Comparison of ENCODE assay signal across 29 cellular contexts in the genomic region with DNA sequence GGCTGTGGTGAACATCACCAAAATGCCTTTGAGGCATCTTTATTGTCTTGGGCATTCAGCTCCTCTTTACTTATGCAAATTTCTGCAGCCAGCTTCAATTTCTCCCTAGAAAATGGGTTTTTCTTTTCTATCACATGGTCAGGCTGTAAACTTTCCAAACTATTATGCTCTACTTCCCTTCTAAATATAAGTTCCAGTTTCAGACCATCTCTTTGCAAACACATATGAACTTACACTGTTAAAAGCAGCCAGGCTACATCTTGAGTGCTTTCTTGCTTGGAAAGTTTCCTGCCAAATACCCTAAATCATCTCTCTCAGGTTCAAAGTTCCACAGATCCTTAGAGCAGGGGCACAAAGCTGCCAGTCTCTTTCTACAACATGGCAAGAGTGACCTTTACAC.
"Had no signal": no experiment of that assay in that cellular context is flagged by ENCODE, and none has a peak within 500 bp of the region (broad histone marks: within the 10 kb centered on the region; RNA-seq: fewer than 3 reads in every experiment).

No MANE protein-coding gene starts in this region.

- DNase-seq: stimulated activated CD4-positive, alpha-beta T cell treated with anti-CD3 and anti-CD28 coated beads, Interleukin-2, amount 100 ng/mL, for 48 hours; stimulated activated CD4-positive, alpha-beta T cell treated with anti-CD3 and anti-CD28 coated beads, Interleukin-4, amount 100 ng/mL, for 1 hour; stimulated activated CD4-positive, alpha-beta T cell treated with anti-CD3 and anti-CD28 coated beads, Interleukin-4, amount 100 ng/mL, for 24 hours; stimulated activated CD4-positive, alpha-beta T cell treated with anti-CD3 and anti-CD28 coated beads, Interleukin-4, amount 100 ng/mL, for 4 hours; stimulated activated CD8-positive, alpha-beta memory T cell treated with anti-CD3 and anti-CD28 coated beads, Interleukin-4, amount 100 ng/mL, for 48 hours; stimulated activated naive B cell treated with anti-CD40 and anti-IgM and Interleukin-4, amounts not matched to agents 10 μg/mL and 1 μg/mL and 100 μg/mL, for 72 hours; stimulated activated naive CD4-positive, alpha-beta T cell; stimulated activated naive CD4-positive, alpha-beta T cell treated with Interleukin-2 at 50 U/mL for 16 hours; stimulated activated naive CD8-positive, alpha-beta T cell treated with anti-CD3 and anti-CD28 coated beads, Interleukin-15, amount 100 ng/mL, for 72 hours; stimulated activated naive CD8-positive, alpha-beta T cell treated with anti-CD3 and anti-CD28 coated beads, Interleukin-15, Interleukin-2, amounts not matched to agents 100 U/mL and 50 U/mL, for 24 hours; stomach; substantia nigra; testis; thyroid gland; tibial artery; transverse colon; trophoblast cell; upper lobe of left lung; upper lobe of right lung; uterus had no signal

- H3K4me3 ChIP-seq: stomach, suprapubic skin, testis, thoracic aorta, thyroid gland, tibial artery, tibial nerve, transverse colon, upper lobe of left lung, upper lobe of right lung, uterus, vagina had no signal

- H3K27me3 ChIP-seq: stomach, suprapubic skin, testis, thyroid gland, tibial artery, tibial nerve, transverse colon, upper lobe of left lung, upper lobe of right lung, uterus, vagina had no signal

- ATAC-seq: stimulated activated effector memory CD8-positive, alpha-beta T cell treated with anti-CD3 and anti-CD28 coated beads, Interleukin-12 subunit alpha, Interleukin-12 subunit beta, amount 100 ng/mL, for 72 hours; stimulated activated memory B cell treated with anti-CD40 and anti-IgM and Interleukin-4, amounts not matched to agents 10 μg/mL and 1 μg/mL and 100 μg/mL, for 72 hours; stimulated activated naive B cell treated with anti-CD40 and anti-IgM and Interleukin-4, amounts not matched to agents 10 μg/mL and 1 μg/mL and 100 μg/mL, for 72 hours; stimulated activated naive CD8-positive, alpha-beta T cell treated with anti-CD3 and anti-CD28 coated beads, Interleukin-15, amount 100 ng/mL, for 72 hours; stimulated activated naive CD8-positive, alpha-beta T cell treated with anti-CD3 and anti-CD28 coated beads, Interleukin-15, Interleukin-2, amounts not matched to agents 100 U/mL and 50 U/mL, for 24 hours; upper lobe of right lung had no signal

- H3K9me3 ChIP-seq: suprapubic skin, testis, thoracic aorta, thyroid gland, transverse colon, upper lobe of right lung, uterus had no signal

- H3K27me3 Mint-ChIP-seq: stimulated activated memory B cell treated with anti-CD40 and anti-IgM and Interleukin-4, amounts not matched to agents 10 μg/mL and 1 μg/mL and 100 μg/mL, for 72 hours; stimulated activated naive B cell treated with anti-CD40 and anti-IgM and Interleukin-4, amounts not matched to agents 10 μg/mL and 1 μg/mL and 100 μg/mL, for 72 hours; stimulated activated naive CD8-positive, alpha-beta T cell treated with anti-CD3 and anti-CD28 coated beads, Interleukin-15, amount 100 ng/mL, for 72 hours; stimulated activated naive CD8-positive, alpha-beta T cell treated with anti-CD3 and anti-CD28 coated beads, Interleukin-15, Interleukin-2, amounts not matched to agents 100 ng/mL and 50 ng/mL, for 24 hours; type B pancreatic cell had no signal

- H3K4me1 ChIP-seq: stomach, suprapubic skin, testis, thyroid gland, tibial artery, tibial nerve, transverse colon, upper lobe of left lung, upper lobe of right lung, uterus, vagina had no signal

- H3K4me3 Mint-ChIP-seq: stimulated activated effector memory CD8-positive, alpha-beta T cell treated with anti-CD3 and anti-CD28 coated beads, Interleukin-12 subunit alpha, Interleukin-12 subunit beta, amount 100 ng/mL, for 72 hours; stimulated activated memory B cell treated with anti-CD40 and anti-IgM and Interleukin-4, amounts not matched to agents 10 μg/mL and 1 μg/mL and 100 μg/mL, for 72 hours; stimulated activated naive B cell treated with anti-CD40 and anti-IgM and Interleukin-4, amounts not matched to agents 10 μg/mL and 1 μg/mL and 100 μg/mL, for 72 hours; stimulated activated naive CD8-positive, alpha-beta T cell treated with anti-CD3 and anti-CD28 coated beads, Interleukin-15, amount 100 ng/mL, for 72 hours; stimulated activated naive CD8-positive, alpha-beta T cell treated with anti-CD3 and anti-CD28 coated beads, Interleukin-15, Interleukin-2, amounts not matched to agents 100 ng/mL and 50 ng/mL, for 24 hours; type B pancreatic cell had no signal

- FAIRE-seq: urothelium cell line had no signal

- H3K36me3 ChIP-seq: uterus had no signal

- H3K27ac ChIP-seq: stomach, suprapubic skin, testis, thoracic aorta, thyroid gland, tibial artery, tibial nerve, transverse colon, upper lobe of left lung, upper lobe of right lung, uterus, vagina had no signal

- H3K27ac Mint-ChIP-seq: stimulated activated effector memory CD8-positive, alpha-beta T cell treated with anti-CD3 and anti-CD28 coated beads, Interleukin-12 subunit alpha, Interleukin-12 subunit beta, amount 100 ng/mL, for 72 hours; stimulated activated memory B cell treated with anti-CD40 and anti-IgM and Interleukin-4, amounts not matched to agents 10 μg/mL and 1 μg/mL and 100 μg/mL, for 72 hours; stimulated activated naive B cell treated with anti-CD40 and anti-IgM and Interleukin-4, amounts not matched to agents 10 μg/mL and 1 μg/mL and 100 μg/mL, for 72 hours; stimulated activated naive CD8-positive, alpha-beta T cell treated with anti-CD3 and anti-CD28 coated beads, Interleukin-15, amount 100 ng/mL, for 72 hours; stimulated activated naive CD8-positive, alpha-beta T cell treated with anti-CD3 and anti-CD28 coated beads, Interleukin-15, Interleukin-2, amounts not matched to agents 100 ng/mL and 50 ng/mL, for 24 hours; type B pancreatic cell had no signal
